ENCODE assay signal across 2 cellular contexts in genomic region chr16:4507588-4508345, GRCh38.
TF ChIP-seq lines count a peak whose summit lies in the region.

No MANE protein-coding gene starts in this region.

TF ChIP-seq in H1, 55 proteins besides CTCF, POLR2A, EP300 and RAD21:
- TF ChIP-seq SIX5 (IDR thresholded peaks at IDR 0.05; ENCODE audit: low read depth, low read length) (no peak), BCL11A (IDR thresholded peaks at IDR 0.05; ENCODE audit: low read depth in 2 of 2, low read length in 2 of 2) (no peak), ZNF274 (IDR thresholded peaks at IDR 0.05; ENCODE audit: borderline replicate concordance, extremely low read depth, low read length) (no peak), EGR1 (IDR thresholded peaks at IDR 0.05; ENCODE audit: borderline replicate concordance, low read depth, low read length) (no peak), HDAC2 (IDR thresholded peaks at IDR 0.05; ENCODE audit: borderline replicate concordance in 1 of 2, low read depth in 2 of 2, low read length in 2 of 2) (no peak), POU5F1 (IDR thresholded peaks at IDR 0.05; ENCODE audit: low read depth, low read length) (no peak), TBP (IDR thresholded peaks at IDR 0.05; ENCODE audit: low read depth, low read length) (no peak), HDAC6 (IDR thresholded peaks at IDR 0.05; ENCODE audit: low read depth, low read length) (no peak)

TF ChIP-seq in GM23338, 12 proteins besides CTCF, POLR2A, EP300 and RAD21:
- TF ChIP-seq NANOG (IDR thresholded peaks at IDR 0.05; ENCODE audit: borderline replicate concordance) (no peak), CREB1 (CRISPR knock-in tag; IDR thresholded peaks at IDR 0.05; ENCODE audit: low read depth) (no peak), EZH2phosphoT487 (IDR thresholded peaks at IDR 0.05; ENCODE audit: unreplicated experiment) (no peak), ZNF114 (CRISPR knock-in tag; IDR thresholded peaks at IDR 0.05) (no peak), ETS1 (IDR thresholded peaks at IDR 0.05) (no peak)
